Comparison of ENCODE assay signal across 1 cellular context in the genomic region with DNA sequence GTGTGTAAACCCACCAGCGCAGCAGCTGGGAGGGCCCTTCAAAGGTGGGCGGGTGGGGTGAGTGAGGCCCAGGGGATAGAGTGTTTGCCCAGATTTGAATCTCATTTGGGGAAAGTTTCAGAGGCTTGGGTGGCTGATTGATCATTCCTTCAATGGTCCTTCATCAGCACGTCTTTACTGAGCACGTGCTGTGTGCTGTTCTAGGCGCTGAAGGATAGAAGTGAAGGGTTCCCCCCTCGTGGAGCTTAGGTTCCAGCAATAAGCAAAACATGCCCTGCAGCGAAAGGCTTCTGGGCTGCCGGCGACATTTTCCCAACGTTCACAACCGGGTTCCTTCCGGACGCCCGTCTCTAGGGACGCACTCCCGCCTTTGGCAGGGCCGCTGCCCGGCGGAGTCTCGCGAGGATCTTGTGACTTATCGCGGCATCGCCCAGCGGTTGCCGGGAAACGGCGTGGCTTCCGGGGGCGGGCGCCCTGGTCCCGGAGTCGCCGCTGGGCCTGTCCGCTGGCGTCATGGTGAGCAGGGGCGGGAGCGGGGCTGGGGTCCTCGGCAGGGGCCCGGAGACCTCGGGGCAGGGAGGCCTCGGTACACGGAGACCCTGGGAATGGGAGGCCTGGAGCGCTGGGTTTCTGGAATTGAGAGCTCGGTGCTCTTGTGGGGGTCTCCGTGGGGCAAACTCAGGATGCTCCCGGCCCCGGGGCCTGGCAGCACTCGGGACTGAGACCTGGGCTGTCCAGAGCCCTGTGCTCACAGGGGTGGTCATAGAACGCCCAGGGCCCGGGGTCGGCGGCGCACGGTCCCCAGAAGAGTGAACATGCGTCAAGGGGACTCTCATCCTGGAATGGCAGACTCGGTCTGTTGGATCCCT.
TF ChIP-seq lines count a peak whose summit lies in the region.

No MANE protein-coding gene starts in this region.

TF ChIP-seq in HEK293, 187 proteins besides CTCF, POLR2A, EP300 and RAD21 (continued from another document and continues in another):
- TF ChIP-seq, protein P1, sequence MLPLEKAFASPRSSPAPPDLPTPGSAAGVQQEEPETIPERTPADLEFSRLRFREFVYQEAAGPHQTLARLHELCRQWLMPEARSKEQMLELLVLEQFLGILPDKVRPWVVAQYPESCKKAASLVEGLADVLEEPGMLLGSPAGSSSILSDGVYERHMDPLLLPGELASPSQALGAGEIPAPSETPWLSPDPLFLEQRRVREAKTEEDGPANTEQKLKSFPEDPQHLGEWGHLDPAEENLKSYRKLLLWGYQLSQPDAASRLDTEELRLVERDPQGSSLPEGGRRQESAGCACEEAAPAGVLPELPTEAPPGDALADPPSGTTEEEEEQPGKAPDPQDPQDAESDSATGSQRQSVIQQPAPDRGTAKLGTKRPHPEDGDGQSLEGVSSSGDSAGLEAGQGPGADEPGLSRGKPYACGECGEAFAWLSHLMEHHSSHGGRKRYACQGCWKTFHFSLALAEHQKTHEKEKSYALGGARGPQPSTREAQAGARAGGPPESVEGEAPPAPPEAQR (tag by site-specific recombination; IDR thresholded peaks at IDR 0.05) = 0 out of 2 replicates have a peak, but pooled peaks have one; percentile 26
- TF ChIP-seq ZNF76 (tag by site-specific recombination; IDR thresholded peaks at IDR 0.05; ENCODE audit: borderline replicate concordance, low read depth) (peak; percentile 75), ZNF391 (tag by site-specific recombination; IDR thresholded peaks at IDR 0.05; ENCODE audit: borderline replicate concordance, low read depth) (no peak), ZNF354C (tag by site-specific recombination; IDR thresholded peaks at IDR 0.05; ENCODE audit: borderline replicate concordance, low read depth) (no peak), ZNF629 (tag by site-specific recombination; IDR thresholded peaks at IDR 0.05) (no peak), ZNF514 (tag by site-specific recombination; IDR thresholded peaks at IDR 0.05) (no peak), GLIS2 (tag by site-specific recombination; IDR thresholded peaks at IDR 0.05) (no peak), WT1 (tag by site-specific recombination; IDR thresholded peaks at IDR 0.05) (0 out of 2 replicates have a peak, but pooled peaks have one; percentile 18), ZFP69B (tag by site-specific recombination; IDR thresholded peaks at IDR 0.05) (no peak), ZNF830 (tag by site-specific recombination; IDR thresholded peaks at IDR 0.05; ENCODE audit: low read depth) (no peak), KLF10 (tag by site-specific recombination; IDR thresholded peaks at IDR 0.05) (0 out of 2 replicates have a peak, but pooled peaks have one; percentile 19), SP2 (tag by site-specific recombination; IDR thresholded peaks at IDR 0.05) (peak; percentile 84), ZNF626 (tag by site-specific recombination; IDR thresholded peaks at IDR 0.05) (no peak), ZNF747 (tag by site-specific recombination; IDR thresholded peaks at IDR 0.05) (no peak), PRDM1 (tag by site-specific recombination; IDR thresholded peaks at IDR 0.05) (peak; percentile 80), ZIC2 (tag by site-specific recombination; IDR thresholded peaks at IDR 0.05) (peak; percentile 76), ZNF121 (tag by site-specific recombination; IDR thresholded peaks at IDR 0.05) (no peak), HOXC10 (CRISPR knock-in tag; IDR thresholded peaks at IDR 0.05) (no peak), ZNF785 (tag by site-specific recombination; IDR thresholded peaks at IDR 0.05) (no peak), ZNF623 (tag by site-specific recombination; IDR thresholded peaks at IDR 0.05) (no peak), ZNF274 (IDR thresholded peaks at IDR 0.05; ENCODE audit: low read length) (no peak), ZNF274 (tag by site-specific recombination; IDR thresholded peaks at IDR 0.05; ENCODE audit: borderline replicate concordance) (no peak), ZFP3 (tag by site-specific recombination; IDR thresholded peaks at IDR 0.05; ENCODE audit: low read depth) (no peak)
- TF ChIP-seq, protein P2, sequence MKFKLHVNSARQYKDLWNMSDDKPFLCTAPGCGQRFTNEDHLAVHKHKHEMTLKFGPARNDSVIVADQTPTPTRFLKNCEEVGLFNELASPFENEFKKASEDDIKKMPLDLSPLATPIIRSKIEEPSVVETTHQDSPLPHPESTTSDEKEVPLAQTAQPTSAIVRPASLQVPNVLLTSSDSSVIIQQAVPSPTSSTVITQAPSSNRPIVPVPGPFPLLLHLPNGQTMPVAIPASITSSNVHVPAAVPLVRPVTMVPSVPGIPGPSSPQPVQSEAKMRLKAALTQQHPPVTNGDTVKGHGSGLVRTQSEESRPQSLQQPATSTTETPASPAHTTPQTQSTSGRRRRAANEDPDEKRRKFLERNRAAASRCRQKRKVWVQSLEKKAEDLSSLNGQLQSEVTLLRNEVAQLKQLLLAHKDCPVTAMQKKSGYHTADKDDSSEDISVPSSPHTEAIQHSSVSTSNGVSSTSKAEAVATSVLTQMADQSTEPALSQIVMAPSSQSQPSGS (tag by site-specific recombination; IDR thresholded peaks at IDR 0.05; ENCODE audit: low read depth) = no peak
- TF ChIP-seq, protein P3, sequence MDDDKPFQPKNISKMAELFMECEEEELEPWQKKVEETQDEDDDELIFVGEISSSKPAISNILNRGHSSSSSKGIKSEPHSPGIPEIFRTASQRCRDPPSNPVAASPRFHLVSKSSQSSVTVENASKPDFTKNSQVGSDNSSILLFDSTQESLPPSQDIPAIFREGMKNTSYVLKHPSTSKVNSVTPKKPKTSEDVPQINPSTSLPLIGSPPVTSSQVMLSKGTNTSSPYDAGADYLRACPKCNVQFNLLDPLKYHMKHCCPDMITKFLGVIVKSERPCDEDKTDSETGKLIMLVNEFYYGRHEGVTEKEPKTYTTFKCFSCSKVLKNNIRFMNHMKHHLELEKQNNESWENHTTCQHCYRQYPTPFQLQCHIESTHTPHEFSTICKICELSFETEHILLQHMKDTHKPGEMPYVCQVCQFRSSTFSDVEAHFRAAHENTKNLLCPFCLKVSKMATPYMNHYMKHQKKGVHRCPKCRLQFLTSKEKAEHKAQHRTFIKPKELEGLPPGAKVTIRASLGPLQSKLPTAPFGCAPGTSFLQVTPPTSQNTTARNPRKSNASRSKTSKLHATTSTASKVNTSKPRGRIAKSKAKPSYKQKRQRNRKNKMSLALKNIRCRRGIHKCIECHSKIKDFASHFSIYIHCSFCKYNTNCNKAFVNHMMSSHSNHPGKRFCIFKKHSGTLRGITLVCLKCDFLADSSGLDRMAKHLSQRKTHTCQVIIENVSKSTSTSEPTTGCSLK (tag by site-specific recombination; IDR thresholded peaks at IDR 0.05) = no peak
- TF ChIP-seq, protein P4, sequence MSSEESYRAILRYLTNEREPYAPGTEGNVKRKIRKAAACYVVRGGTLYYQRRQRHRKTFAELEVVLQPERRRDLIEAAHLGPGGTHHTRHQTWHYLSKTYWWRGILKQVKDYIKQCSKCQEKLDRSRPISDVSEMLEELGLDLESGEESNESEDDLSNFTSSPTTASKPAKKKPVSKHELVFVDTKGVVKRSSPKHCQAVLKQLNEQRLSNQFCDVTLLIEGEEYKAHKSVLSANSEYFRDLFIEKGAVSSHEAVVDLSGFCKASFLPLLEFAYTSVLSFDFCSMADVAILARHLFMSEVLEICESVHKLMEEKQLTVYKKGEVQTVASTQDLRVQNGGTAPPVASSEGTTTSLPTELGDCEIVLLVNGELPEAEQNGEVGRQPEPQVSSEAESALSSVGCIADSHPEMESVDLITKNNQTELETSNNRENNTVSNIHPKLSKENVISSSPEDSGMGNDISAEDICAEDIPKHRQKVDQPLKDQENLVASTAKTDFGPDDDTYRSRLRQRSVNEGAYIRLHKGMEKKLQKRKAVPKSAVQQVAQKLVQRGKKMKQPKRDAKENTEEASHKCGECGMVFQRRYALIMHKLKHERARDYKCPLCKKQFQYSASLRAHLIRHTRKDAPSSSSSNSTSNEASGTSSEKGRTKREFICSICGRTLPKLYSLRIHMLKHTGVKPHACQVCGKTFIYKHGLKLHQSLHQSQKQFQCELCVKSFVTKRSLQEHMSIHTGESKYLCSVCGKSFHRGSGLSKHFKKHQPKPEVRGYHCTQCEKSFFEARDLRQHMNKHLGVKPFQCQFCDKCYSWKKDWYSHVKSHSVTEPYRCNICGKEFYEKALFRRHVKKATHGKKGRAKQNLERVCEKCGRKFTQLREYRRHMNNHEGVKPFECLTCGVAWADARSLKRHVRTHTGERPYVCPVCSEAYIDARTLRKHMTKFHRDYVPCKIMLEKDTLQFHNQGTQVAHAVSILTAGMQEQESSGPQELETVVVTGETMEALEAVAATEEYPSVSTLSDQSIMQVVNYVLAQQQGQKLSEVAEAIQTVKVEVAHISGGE (tag by site-specific recombination; conservative IDR thresholded peaks at IDR 0.05; ENCODE audit: low read depth) = peak; percentile 84
- TF ChIP-seq, protein P5, sequence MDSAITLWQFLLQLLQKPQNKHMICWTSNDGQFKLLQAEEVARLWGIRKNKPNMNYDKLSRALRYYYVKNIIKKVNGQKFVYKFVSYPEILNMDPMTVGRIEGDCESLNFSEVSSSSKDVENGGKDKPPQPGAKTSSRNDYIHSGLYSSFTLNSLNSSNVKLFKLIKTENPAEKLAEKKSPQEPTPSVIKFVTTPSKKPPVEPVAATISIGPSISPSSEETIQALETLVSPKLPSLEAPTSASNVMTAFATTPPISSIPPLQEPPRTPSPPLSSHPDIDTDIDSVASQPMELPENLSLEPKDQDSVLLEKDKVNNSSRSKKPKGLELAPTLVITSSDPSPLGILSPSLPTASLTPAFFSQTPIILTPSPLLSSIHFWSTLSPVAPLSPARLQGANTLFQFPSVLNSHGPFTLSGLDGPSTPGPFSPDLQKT (IDR thresholded peaks at IDR 0.05; ENCODE audit: borderline replicate concordance, low read depth, low read length) = no peak; the same call in 1 of the 2 replicates
- TF ChIP-seq, protein P6, sequence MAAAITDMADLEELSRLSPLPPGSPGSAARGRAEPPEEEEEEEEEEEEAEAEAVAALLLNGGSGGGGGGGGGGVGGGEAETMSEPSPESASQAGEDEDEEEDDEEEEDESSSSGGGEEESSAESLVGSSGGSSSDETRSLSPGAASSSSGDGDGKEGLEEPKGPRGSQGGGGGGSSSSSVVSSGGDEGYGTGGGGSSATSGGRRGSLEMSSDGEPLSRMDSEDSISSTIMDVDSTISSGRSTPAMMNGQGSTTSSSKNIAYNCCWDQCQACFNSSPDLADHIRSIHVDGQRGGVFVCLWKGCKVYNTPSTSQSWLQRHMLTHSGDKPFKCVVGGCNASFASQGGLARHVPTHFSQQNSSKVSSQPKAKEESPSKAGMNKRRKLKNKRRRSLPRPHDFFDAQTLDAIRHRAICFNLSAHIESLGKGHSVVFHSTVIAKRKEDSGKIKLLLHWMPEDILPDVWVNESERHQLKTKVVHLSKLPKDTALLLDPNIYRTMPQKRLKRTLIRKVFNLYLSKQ (tag by site-specific recombination; IDR thresholded peaks at IDR 0.05; ENCODE audit: borderline replicate concordance) = no peak
- TF ChIP-seq, protein P7, sequence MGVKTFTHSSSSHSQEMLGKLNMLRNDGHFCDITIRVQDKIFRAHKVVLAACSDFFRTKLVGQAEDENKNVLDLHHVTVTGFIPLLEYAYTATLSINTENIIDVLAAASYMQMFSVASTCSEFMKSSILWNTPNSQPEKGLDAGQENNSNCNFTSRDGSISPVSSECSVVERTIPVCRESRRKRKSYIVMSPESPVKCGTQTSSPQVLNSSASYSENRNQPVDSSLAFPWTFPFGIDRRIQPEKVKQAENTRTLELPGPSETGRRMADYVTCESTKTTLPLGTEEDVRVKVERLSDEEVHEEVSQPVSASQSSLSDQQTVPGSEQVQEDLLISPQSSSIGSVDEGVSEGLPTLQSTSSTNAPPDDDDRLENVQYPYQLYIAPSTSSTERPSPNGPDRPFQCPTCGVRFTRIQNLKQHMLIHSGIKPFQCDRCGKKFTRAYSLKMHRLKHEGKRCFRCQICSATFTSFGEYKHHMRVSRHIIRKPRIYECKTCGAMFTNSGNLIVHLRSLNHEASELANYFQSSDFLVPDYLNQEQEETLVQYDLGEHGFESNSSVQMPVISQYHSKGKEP (tag by site-specific recombination; IDR thresholded peaks at IDR 0.05) = no peak; the same call in 1 of the 2 replicates
- TF ChIP-seq, protein P8, sequence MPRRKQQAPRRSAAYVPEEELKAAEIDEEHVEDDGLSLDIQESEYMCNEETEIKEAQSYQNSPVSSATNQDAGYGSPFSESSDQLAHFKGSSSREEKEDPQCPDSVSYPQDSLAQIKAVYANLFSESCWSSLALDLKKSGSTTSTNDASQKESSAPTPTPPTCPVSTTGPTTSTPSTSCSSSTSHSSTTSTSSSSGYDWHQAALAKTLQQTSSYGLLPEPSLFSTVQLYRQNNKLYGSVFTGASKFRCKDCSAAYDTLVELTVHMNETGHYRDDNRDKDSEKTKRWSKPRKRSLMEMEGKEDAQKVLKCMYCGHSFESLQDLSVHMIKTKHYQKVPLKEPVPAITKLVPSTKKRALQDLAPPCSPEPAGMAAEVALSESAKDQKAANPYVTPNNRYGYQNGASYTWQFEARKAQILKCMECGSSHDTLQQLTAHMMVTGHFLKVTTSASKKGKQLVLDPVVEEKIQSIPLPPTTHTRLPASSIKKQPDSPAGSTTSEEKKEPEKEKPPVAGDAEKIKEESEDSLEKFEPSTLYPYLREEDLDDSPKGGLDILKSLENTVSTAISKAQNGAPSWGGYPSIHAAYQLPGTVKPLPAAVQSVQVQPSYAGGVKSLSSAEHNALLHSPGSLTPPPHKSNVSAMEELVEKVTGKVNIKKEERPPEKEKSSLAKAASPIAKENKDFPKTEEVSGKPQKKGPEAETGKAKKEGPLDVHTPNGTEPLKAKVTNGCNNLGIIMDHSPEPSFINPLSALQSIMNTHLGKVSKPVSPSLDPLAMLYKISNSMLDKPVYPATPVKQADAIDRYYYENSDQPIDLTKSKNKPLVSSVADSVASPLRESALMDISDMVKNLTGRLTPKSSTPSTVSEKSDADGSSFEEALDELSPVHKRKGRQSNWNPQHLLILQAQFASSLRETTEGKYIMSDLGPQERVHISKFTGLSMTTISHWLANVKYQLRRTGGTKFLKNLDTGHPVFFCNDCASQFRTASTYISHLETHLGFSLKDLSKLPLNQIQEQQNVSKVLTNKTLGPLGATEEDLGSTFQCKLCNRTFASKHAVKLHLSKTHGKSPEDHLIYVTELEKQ (tag by site-specific recombination; IDR thresholded peaks at IDR 0.05; ENCODE audit: borderline replicate concordance) = no peak
- TF ChIP-seq, protein P9, sequence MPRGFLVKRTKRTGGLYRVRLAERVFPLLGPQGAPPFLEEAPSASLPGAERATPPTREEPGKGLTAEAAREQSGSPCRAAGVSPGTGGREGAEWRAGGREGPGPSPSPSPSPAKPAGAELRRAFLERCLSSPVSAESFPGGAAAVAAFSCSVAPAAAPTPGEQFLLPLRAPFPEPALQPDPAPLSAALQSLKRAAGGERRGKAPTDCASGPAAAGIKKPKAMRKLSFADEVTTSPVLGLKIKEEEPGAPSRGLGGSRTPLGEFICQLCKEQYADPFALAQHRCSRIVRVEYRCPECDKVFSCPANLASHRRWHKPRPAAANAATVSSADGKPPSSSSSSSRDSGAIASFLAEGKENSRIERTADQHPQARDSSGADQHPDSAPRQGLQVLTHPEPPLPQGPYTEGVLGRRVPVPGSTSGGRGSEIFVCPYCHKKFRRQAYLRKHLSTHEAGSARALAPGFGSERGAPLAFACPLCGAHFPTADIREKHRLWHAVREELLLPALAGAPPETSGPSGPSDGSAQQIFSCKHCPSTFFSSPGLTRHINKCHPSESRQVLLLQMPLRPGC (tag by site-specific recombination; IDR thresholded peaks at IDR 0.05) = no peak
- TF ChIP-seq, protein P10, sequence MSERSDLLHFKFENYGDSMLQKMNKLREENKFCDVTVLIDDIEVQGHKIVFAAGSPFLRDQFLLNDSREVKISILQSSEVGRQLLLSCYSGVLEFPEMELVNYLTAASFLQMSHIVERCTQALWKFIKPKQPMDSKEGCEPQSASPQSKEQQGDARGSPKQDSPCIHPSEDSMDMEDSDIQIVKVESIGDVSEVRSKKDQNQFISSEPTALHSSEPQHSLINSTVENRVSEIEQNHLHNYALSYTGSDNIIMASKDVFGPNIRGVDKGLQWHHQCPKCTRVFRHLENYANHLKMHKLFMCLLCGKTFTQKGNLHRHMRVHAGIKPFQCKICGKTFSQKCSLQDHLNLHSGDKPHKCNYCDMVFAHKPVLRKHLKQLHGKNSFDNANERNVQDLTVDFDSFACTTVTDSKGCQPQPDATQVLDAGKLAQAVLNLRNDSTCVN (tag by site-specific recombination; optimal IDR thresholded peaks at IDR 0.05) = peak; percentile 35
